16 cellular contexts compared by ENCODE assay signal in genomic region chr11:119044708-119045107, GRCh38. TPM values are rescaled to one million over a fixed set of nuclear protein-coding genes. Genes with fewer than 3 reads are reported as not detected.
A peak's percentile ranks its signal among the peaks of the same experiment; 100 is the strongest.
DNase-seq lines count a peak whose midpoint lies in the region; ATAC-seq and TF ChIP-seq lines count a peak whose summit lies in the region.
"Had no signal": no experiment of that assay in that cellular context is flagged by ENCODE, and none has a peak within 500 bp of the region (broad histone marks: within the 10 kb centered on the region; RNA-seq: fewer than 3 reads in every experiment).

No MANE protein-coding gene starts in this region.

- peaks cover 13% of the 10 kb centered on the region for H3K4me1 Mint-ChIP-seq in endodermal cell
- H3K4me1 Mint-ChIP-seq in neural progenitor cell = peaks cover 7% of the 10 kb centered on the region

- no peaks in the 10 kb centered on the region for H3K79me2 ChIP-seq in OCI-LY7 (ENCODE audit: insufficient read depth, low read depth, low read length)
- no peaks in the 10 kb centered on the region for H3K79me2 ChIP-seq in neural progenitor cell (ENCODE audit: low read depth)

- H3K27me3 ChIP-seq in GM06990 (replicated peaks; ENCODE audit: control insufficient read depth, insufficient read depth, low read length) = no peaks in the 10 kb centered on the region
- H3K27me3 ChIP-seq in endodermal cell (ENCODE audit: control insufficient read depth, insufficient read depth, low read length, poor library complexity, severe bottlenecking) = no peaks in the 10 kb centered on the region
- H3K27me3 ChIP-seq in neural progenitor cell = no peaks in the 10 kb centered on the region
- H3K27me3 ChIP-seq: cardiac muscle cell had no signal

- H3K4me2 ChIP-seq in OCI-LY7 (ENCODE audit: low read length) = no peak overlapping the region
- no peak overlapping the region for H3K4me2 ChIP-seq in neural progenitor cell

- H3K4me1 ChIP-seq in OCI-LY7 (ENCODE audit: insufficient read depth, low read length, poor library complexity, severe bottlenecking) (no peaks in the 10 kb centered on the region), endodermal cell (ENCODE audit: control insufficient read depth, insufficient read depth, low read length) (no peaks in the 10 kb centered on the region), neural progenitor cell (peaks cover 6% of the 10 kb centered on the region)

- peaks cover 51% of the 10 kb centered on the region for H3K36me3 Mint-ChIP-seq in endodermal cell (ENCODE audit: low read depth)
- H3K36me3 Mint-ChIP-seq in neural progenitor cell = peaks cover 16% of the 10 kb centered on the region

- TF ChIP-seq CTCF in GM06990 (IDR thresholded peaks at IDR 0.05; ENCODE audit: insufficient read depth, low read length, poor library complexity, severe bottlenecking) = peak; percentile 15
- peak; percentile 66 for TF ChIP-seq CTCF in OCI-LY7 (conservative IDR thresholded peaks at IDR 0.05; ENCODE audit: low read length)
- peak; percentile 66 for TF ChIP-seq CTCF in endodermal cell (conservative IDR thresholded peaks at IDR 0.05)
- peak; percentile 42 for TF ChIP-seq CTCF in neural progenitor cell (IDR thresholded peaks at IDR 0.05)

- POLR2A ChIA-PET in OCI-LY7 (lab: Charles Lee) = interaction anchor here (0.5 to 0.6 kb wide), 2 partner anchors 77 kb away, joined by 3 read pairs; partner anchors contain the start of gene HINFP

- peaks cover 44% of the 10 kb centered on the region for H3K36me3 ChIP-seq in GM06990 (ENCODE audit: control insufficient read depth, insufficient read depth, low read length)
- peaks cover 50% of the 10 kb centered on the region for H3K36me3 ChIP-seq in OCI-LY7 (ENCODE audit: insufficient read depth, low read length)
- H3K36me3 ChIP-seq in endodermal cell (ENCODE audit: control insufficient read depth, insufficient read depth, low read length) = peaks cover 60% of the 10 kb centered on the region
- H3K36me3 ChIP-seq in neural progenitor cell = no peaks in the 10 kb centered on the region

- H3K9me3 ChIP-seq in OCI-LY7 (ENCODE audit: low read length) = no peaks in the 10 kb centered on the region
- H3K9me3 ChIP-seq in endodermal cell (ENCODE audit: control insufficient read depth, low read length) = no peaks in the 10 kb centered on the region
- H3K9me3 ChIP-seq in neural progenitor cell (ENCODE audit: low read depth) = no peaks in the 10 kb centered on the region

- H3K27ac Mint-ChIP-seq in endodermal cell = no peak overlapping the region
- no peak overlapping the region for H3K27ac Mint-ChIP-seq in neural progenitor cell
- H3K27ac Mint-ChIP-seq: stimulated activated naive CD8-positive, alpha-beta T cell treated with anti-CD3 and anti-CD28 coated beads, Interleukin-15, amount 100 ng/mL, for 72 hours; T-helper 2 cell treated with Interferon-gamma antibody and Interleukin-4, amounts not matched to agents 5 μg/mL and 100 μg/mL, for 36 hours had no signal

- intact Hi-C loops in OCI-LY7 (cut with micrococcal nuclease; ENCODE audit: unreplicated experiment) (no loop called here), left ventricle myocardium superior (cut with micrococcal nuclease) (no loop called here)

- no TSS peak for BruUV-seq in OCI-LY7 (replicated peaks; lab: Mats Ljungman, UMichigan)

- H4K20me1 ChIP-seq in OCI-LY7 (ENCODE audit: insufficient read depth, low read length) = no peaks in the 10 kb centered on the region
- H4K20me1 ChIP-seq in neural progenitor cell (ENCODE audit: low read depth) = no peaks in the 10 kb centered on the region

- CTCF ChIA-PET in OCI-LY7 (lab: Charles Lee; ENCODE audit: unreplicated experiment) = no interaction called here

- H3F3A ChIP-seq in neural progenitor cell (ENCODE audit: low read depth) = peaks cover 25% of the 10 kb centered on the region

- H3K4me3 Mint-ChIP-seq in endodermal cell (no peak overlapping the region), neural progenitor cell (peak overlapping the region; percentile 64)
- H3K4me3 Mint-ChIP-seq: CD4-positive, alpha-beta memory T cell; stimulated activated naive CD8-positive, alpha-beta T cell treated with anti-CD3 and anti-CD28 coated beads, Interleukin-15, amount 100 ng/mL, for 72 hours; T-helper 2 cell treated with Interferon-gamma antibody and Interleukin-4, amounts not matched to agents 5 μg/mL and 100 μg/mL, for 36 hours had no signal

- H3K4me3 ChIP-seq in GM06990 (replicated peaks; ENCODE audit: low read depth, low read length) (no peak overlapping the region), OCI-LY7 (ENCODE audit: low read depth, low read length, poor library complexity, severe bottlenecking) (no peak overlapping the region), endodermal cell (ENCODE audit: low read length) (no peak overlapping the region), neural progenitor cell (no peak overlapping the region)
- H3K4me3 ChIP-seq: cardiac muscle cell had no signal

- H3K27me3 Mint-ChIP-seq in endodermal cell (ENCODE audit: insufficient read depth) (no peaks in the 10 kb centered on the region), neural progenitor cell (ENCODE audit: insufficient read depth, low read depth) (peaks cover 3% of the 10 kb centered on the region)
- H3K27me3 Mint-ChIP-seq: stimulated activated naive CD8-positive, alpha-beta T cell treated with anti-CD3 and anti-CD28 coated beads, Interleukin-15, amount 100 ng/mL, for 72 hours had no signal

- no peaks in the 10 kb centered on the region for H3K9me3 Mint-ChIP-seq in endodermal cell
- H3K9me3 Mint-ChIP-seq in neural progenitor cell = no peaks in the 10 kb centered on the region
- H3K9me3 Mint-ChIP-seq: stimulated activated naive CD8-positive, alpha-beta T cell treated with anti-CD3 and anti-CD28 coated beads, Interleukin-15, amount 100 ng/mL, for 72 hours; T-helper 2 cell treated with Interferon-gamma antibody and Interleukin-4, amounts not matched to agents 5 μg/mL and 100 μg/mL, for 36 hours had no signal

- DNase-seq in GM06990 (ENCODE audit: extremely low read depth, insufficient read length) (no peak), OCI-LY7 (ENCODE audit: low spot score) (no peak), endodermal cell (peak; percentile 69), neural progenitor cell (ENCODE audit: low spot score) (peak; percentile 25), NCI-H187 (lab: John Stamatoyannopoulos, UW) (no peak), NCI-H2227 treated with DMSO at 0.1 percent for 48 hours (lab: John Stamatoyannopoulos, UW) (no peak), left ventricle myocardium superior (no peak), hippocampal formation (lab: John Stamatoyannopoulos, UW) (no peak)
- DNase-seq: activated CD4-positive, alpha-beta T cell treated with anti-CD3 and anti-CD28 coated beads, Interleukin-2, amount 50 U/mL, for 48 hours; activated gamma-delta T cell treated with Interleukin-2 at 50 U/mL for 16 hours; CD4-positive, alpha-beta memory T cell; GDM1; NCI-H1048; stimulated activated naive CD8-positive, alpha-beta T cell treated with anti-CD3 and anti-CD28 coated beads, Interleukin-15, amount 100 ng/mL, for 72 hours had no signal

- WGBS in endodermal cell (ENCODE audit: insufficient coverage in 1 of 2, insufficient read length in 1 of 2), 2 experiments = 87 to 91% methylated on average over 3 to 6 of the region's 6 CpGs

- no peaks in the 10 kb centered on the region for H3K9me2 ChIP-seq in OCI-LY7 (ENCODE audit: insufficient read depth, low read length)

- H3K27ac ChIP-seq in OCI-LY7 (ENCODE audit: low read depth, low read length, poor library complexity, severe bottlenecking) (no peak overlapping the region), endodermal cell (ENCODE audit: low read depth, low read length) (no peak overlapping the region), neural progenitor cell (no peak overlapping the region)
- H3K27ac ChIP-seq: cardiac muscle cell had no signal

- ATAC-seq in left ventricle myocardium superior = no peak
- ATAC-seq: stimulated activated naive CD8-positive, alpha-beta T cell treated with anti-CD3 and anti-CD28 coated beads, Interleukin-15, amount 100 ng/mL, for 72 hours had no signal

- H2AFZ ChIP-seq in OCI-LY7 (ENCODE audit: low read length) (no peak overlapping the region), neural progenitor cell (replicated peaks) (no peak overlapping the region)

- no peak overlapping the region for H3K9ac ChIP-seq in endodermal cell (ENCODE audit: extremely low read depth, low read length, poor library complexity, severe bottlenecking)
- no peak overlapping the region for H3K9ac ChIP-seq in neural progenitor cell

RNA-seq across cellular contexts. Expression of gene HYOU1, which starts 12.3 kb away (rescaled TPM):
- 86.6 and 97.6 TPM in 2 replicates for total RNA-seq in OCI-LY7 (2014; rRNA removed; shearing (Covaris generic))
- total RNA-seq in OCI-LY7 (2022) (112 and 117 TPM in 2 replicates), endodermal cell (100 to 1,000 TPM; 277 to 315 TPM), neural progenitor cell (ENCODE audit: low replicate concordance) (129 and 203 TPM in 2 replicates), left ventricle myocardium superior (64.0 TPM)
- 144 TPM for polyA plus RNA-seq in endodermal cell (2013, experiment 1 of 2)
- 161 TPM for polyA plus RNA-seq in endodermal cell (2013, experiment 2 of 2)

RNA-seq across cellular contexts. Expression of gene SLC37A4, which starts 14.0 kb away (rescaled TPM):
- total RNA-seq in OCI-LY7 (2014; rRNA removed; shearing (Covaris generic)) = 14.5 and 14.8 TPM in 2 replicates
- total RNA-seq in OCI-LY7 (2022) (16.6 and 20.5 TPM in 2 replicates), endodermal cell (10 to 100 TPM; 63.6 to 75.3 TPM), neural progenitor cell (ENCODE audit: low replicate concordance) (55.2 and 89.0 TPM in 2 replicates), left ventricle myocardium superior (8.1 TPM)
- 53.1 TPM for polyA plus RNA-seq in endodermal cell (2013, experiment 1 of 2)
- 48.1 TPM for polyA plus RNA-seq in endodermal cell (2013, experiment 2 of 2)

RNA-seq across cellular contexts. Expression of gene VPS11, which starts 22.9 kb away (rescaled TPM):
- 32.2 and 46.1 TPM in 2 replicates for total RNA-seq in OCI-LY7 (2014; rRNA removed; shearing (Covaris generic))
- total RNA-seq in OCI-LY7 (2022) (23.3 and 25.7 TPM in 2 replicates), endodermal cell (10 to 100 TPM; 26.9 to 29.1 TPM), neural progenitor cell (ENCODE audit: low replicate concordance) (10.4 and 20.7 TPM in 2 replicates), left ventricle myocardium superior (23.0 TPM)
- 27.6 TPM for polyA plus RNA-seq in endodermal cell (2013, experiment 1 of 2)
- polyA plus RNA-seq in endodermal cell (2013, experiment 2 of 2) = 25.2 TPM

RNA-seq across cellular contexts. Expression of gene TRAPPC4, which starts 26.1 kb away (rescaled TPM):
- total RNA-seq in OCI-LY7 (2014; rRNA removed; shearing (Covaris generic)) = 49.3 and 64.3 TPM in 2 replicates
- total RNA-seq in OCI-LY7 (2022) (58.0 and 58.5 TPM in 2 replicates), endodermal cell (10 to 100 TPM; 60.0 to 66.8 TPM), neural progenitor cell (ENCODE audit: low replicate concordance) (53.5 and 59.5 TPM in 2 replicates), left ventricle myocardium superior (30.4 TPM)
- polyA plus RNA-seq in endodermal cell (2013, experiment 1 of 2) = 78.9 TPM
- 77.1 TPM for polyA plus RNA-seq in endodermal cell (2013, experiment 2 of 2)

RNA-seq across cellular contexts. Expression of gene RPS25, which starts 26.6 kb away (rescaled TPM):
- 1,395 and 1,541 TPM in 2 replicates for total RNA-seq in OCI-LY7 (2014; rRNA removed; shearing (Covaris generic))
- total RNA-seq in OCI-LY7 (2022) (1,648 and 1,680 TPM in 2 replicates), endodermal cell (1,000 to 10,000 TPM; 1,289 to 1,299 TPM), neural progenitor cell (ENCODE audit: low replicate concordance) (2,482 and 2,538 TPM in 2 replicates), left ventricle myocardium superior (813 TPM)
- polyA plus RNA-seq in endodermal cell (2013, experiment 1 of 2) = 1,099 TPM
- polyA plus RNA-seq in endodermal cell (2013, experiment 2 of 2) = 1,071 TPM

Comparison
In these comparisons a context has a peak if more than half of its experiments do, and no peak if none do; other contexts are left out.
1. DNase-seq: peak in endodermal cell (single experiment) and neural progenitor cell (single experiment); none in GM06990 (single experiment), OCI-LY7 (single experiment), NCI-H187 (0 of 2), NCI-H2227 treated with DMSO at 0.1 percent for 48 hours (single experiment), left ventricle myocardium superior (single experiment) and hippocampal formation (0 of 2).
2. CTCF ChIP-seq: peak in every context shown above with its lines; median percentile 66 in OCI-LY7; 66 in endodermal cell; 42 in neural progenitor cell; 15 in GM06990.